Comparison of ENCODE assay signal across 1 cellular context in the genomic region with DNA sequence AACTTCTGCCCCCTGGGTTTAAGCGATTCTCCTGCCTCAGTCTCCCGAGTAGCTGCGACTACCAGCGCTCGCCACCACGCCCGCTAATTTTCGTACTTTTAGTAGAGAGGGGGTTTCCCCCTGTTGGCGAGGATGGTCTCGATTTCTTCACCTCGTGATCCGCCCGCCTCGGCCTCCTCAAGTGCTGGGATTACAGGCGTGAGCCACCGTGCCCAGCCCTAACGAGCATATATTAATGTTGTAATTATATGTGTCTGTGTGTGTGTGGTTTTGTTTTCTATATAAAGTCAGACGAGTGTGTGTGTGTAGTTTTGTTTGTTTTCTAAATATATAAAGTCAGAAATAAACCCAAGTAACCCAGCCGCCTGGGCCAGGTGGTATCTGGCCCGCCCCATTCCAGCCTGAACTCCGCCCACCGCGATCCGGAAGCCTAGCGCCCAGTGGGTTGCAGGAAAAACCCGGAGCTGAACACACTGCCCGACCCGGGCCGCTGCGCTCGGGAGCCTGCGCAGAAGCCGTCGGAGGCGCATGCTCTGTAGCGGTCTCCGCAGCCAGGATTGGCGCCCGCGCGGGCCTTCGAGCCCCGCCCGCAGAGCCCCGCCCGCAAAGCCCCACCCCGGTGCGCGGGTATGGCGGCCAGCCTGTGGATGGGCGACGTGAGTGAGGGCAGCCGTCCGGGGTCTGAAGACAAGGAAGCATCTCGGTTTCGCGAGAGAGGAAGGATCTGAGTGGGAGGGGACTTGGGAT.
TF ChIP-seq lines count a peak whose summit lies in the region.

TRNAU1AP (plus strand) TSS at position 604 of the 747 bp plus-strand sequence; CDS start at position 630, 26 bp downstream.

TF ChIP-seq in K562, 482 proteins besides CTCF, POLR2A, EP300 and RAD21 (continued from another document and continues in another):
- peak; percentile 44 to 46 for TF ChIP-seq AFF1 (IDR thresholded peaks at IDR 0.05; ENCODE audit: low read depth in 1 of 2, partially characterized antibody in 2 of 2)
- no peak for TF ChIP-seq POLR3G (IDR thresholded peaks at IDR 0.05; ENCODE audit: extremely low read depth, insufficient read length, insufficient replicate concordance)
- TF ChIP-seq MXI1 (IDR thresholded peaks at IDR 0.05; ENCODE audit: low read depth, low read length): peak; percentile 72
- TF ChIP-seq BRF2 (IDR thresholded peaks at IDR 0.05; ENCODE audit: borderline replicate concordance, insufficient read depth, insufficient read length): no peak
- no peak for TF ChIP-seq IFI16 (CRISPR knock-in tag; IDR thresholded peaks at IDR 0.05)
- no peak for TF ChIP-seq XRCC4 (IDR thresholded peaks at IDR 0.05; ENCODE audit: extremely low read depth, insufficient read depth, insufficient read length)
- TF ChIP-seq, protein P1, sequence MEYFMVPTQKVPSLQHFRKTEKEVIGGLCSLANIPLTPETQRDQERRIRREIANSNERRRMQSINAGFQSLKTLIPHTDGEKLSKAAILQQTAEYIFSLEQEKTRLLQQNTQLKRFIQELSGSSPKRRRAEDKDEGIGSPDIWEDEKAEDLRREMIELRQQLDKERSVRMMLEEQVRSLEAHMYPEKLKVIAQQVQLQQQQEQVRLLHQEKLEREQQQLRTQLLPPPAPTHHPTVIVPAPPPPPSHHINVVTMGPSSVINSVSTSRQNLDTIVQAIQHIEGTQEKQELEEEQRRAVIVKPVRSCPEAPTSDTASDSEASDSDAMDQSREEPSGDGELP (CRISPR knock-in tag; IDR thresholded peaks at IDR 0.05; ENCODE audit: borderline replicate concordance): peak; percentile 95
- no peak for TF ChIP-seq ZNF76 (CRISPR knock-in tag; IDR thresholded peaks at IDR 0.05; ENCODE audit: borderline replicate concordance)
- TF ChIP-seq ATF2 (CRISPR knock-in tag; IDR thresholded peaks at IDR 0.05): no peak
- peak; percentile 96 for TF ChIP-seq L3MBTL2 (IDR thresholded peaks at IDR 0.05)
- no peak for TF ChIP-seq HNRNPH1 (optimal IDR thresholded peaks at IDR 0.05; ENCODE audit: low read depth, low read length)
- TF ChIP-seq NFYB (IDR thresholded peaks at IDR 0.05; ENCODE audit: extremely low read depth, insufficient read length): no peak
- TF ChIP-seq, protein P2, sequence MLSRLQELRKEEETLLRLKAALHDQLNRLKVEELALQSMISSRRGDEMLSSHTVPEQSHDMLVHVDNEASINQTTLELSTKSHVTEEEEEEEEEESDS (CRISPR knock-in tag; IDR thresholded peaks at IDR 0.05): no peak
- no peak for TF ChIP-seq MCM5 (IDR thresholded peaks at IDR 0.05; ENCODE audit: low read depth)
- TF ChIP-seq ZNF253 (CRISPR knock-in tag; conservative IDR thresholded peaks at IDR 0.05): no peak
- TF ChIP-seq CEBPB (tag; IDR thresholded peaks at IDR 0.05): peak; percentile 59
- peak; percentile 66 to 70 for TF ChIP-seq MNT (conservative IDR thresholded peaks at IDR 0.05)
- TF ChIP-seq MYBL2 (IDR thresholded peaks at IDR 0.05; ENCODE audit: low read depth): no peak
- TF ChIP-seq MYBL2 (CRISPR knock-in tag; IDR thresholded peaks at IDR 0.05; ENCODE audit: borderline replicate concordance): no peak
- TF ChIP-seq ZFX (CRISPR knock-in tag; IDR thresholded peaks at IDR 0.05): peak; percentile 84
- no peak for TF ChIP-seq SRSF1 (IDR thresholded peaks at IDR 0.05; ENCODE audit: low read depth, low read length)
- TF ChIP-seq IRF2 (CRISPR knock-in tag; IDR thresholded peaks at IDR 0.05): no peak
- no peak for TF ChIP-seq STAT5A (IDR thresholded peaks at IDR 0.05; ENCODE audit: borderline replicate concordance, low read length)
- no peak for TF ChIP-seq ZKSCAN8 (CRISPR knock-in tag; IDR thresholded peaks at IDR 0.05)
- TF ChIP-seq, protein P3, sequence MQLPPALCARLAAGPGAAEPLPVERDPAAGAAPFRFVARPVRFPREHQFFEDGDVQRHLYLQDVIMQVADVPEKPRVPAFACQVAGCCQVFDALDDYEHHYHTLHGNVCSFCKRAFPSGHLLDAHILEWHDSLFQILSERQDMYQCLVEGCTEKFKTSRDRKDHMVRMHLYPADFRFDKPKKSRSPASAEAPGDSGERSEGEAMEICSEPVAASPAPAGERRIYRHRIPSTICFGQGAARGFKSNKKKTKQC (CRISPR knock-in tag; IDR thresholded peaks at IDR 0.05): peak; percentile 75; the same call in 1 of the 2 replicates
- TF ChIP-seq OTX1 (CRISPR knock-in tag; IDR thresholded peaks at IDR 0.05): no peak; the same call in 1 of the 2 replicates
- TF ChIP-seq RHOXF2B (CRISPR knock-in tag; conservative IDR thresholded peaks at IDR 0.05): no peak
- no peak; the same call in 1 of the 2 replicates for TF ChIP-seq E2F5 (CRISPR knock-in tag; IDR thresholded peaks at IDR 0.05)
- TF ChIP-seq PHF8 (IDR thresholded peaks at IDR 0.05; ENCODE audit: borderline replicate concordance, low read length): peak; percentile 36; the same call in 1 of the 2 replicates
- peak; percentile 74 for TF ChIP-seq HCFC1 (IDR thresholded peaks at IDR 0.05; ENCODE audit: low read depth, low read length)
- TF ChIP-seq TOE1 (IDR thresholded peaks at IDR 0.05; ENCODE audit: borderline replicate concordance): peak; percentile 94
- TF ChIP-seq TOE1 (CRISPR knock-in tag; IDR thresholded peaks at IDR 0.05; ENCODE audit: borderline replicate concordance, low read depth): no peak
- no peak for TF ChIP-seq KAT2B (IDR thresholded peaks at IDR 0.05; ENCODE audit: low read depth, low read length)
- TF ChIP-seq ARID3A (IDR thresholded peaks at IDR 0.05; ENCODE audit: borderline replicate concordance, low read depth, low read length): no peak
- TF ChIP-seq ESRRA (IDR thresholded peaks at IDR 0.05; ENCODE audit: borderline replicate concordance, low read depth): peak; percentile 83; the same call in 1 of the 2 replicates
- TF ChIP-seq SNRNP70 (optimal IDR thresholded peaks at IDR 0.05; ENCODE audit: low read depth, low read length): no peak
- TF ChIP-seq IRF1 (CRISPR knock-in tag; IDR thresholded peaks at IDR 0.05; ENCODE audit: borderline replicate concordance): no peak; the same call in 1 of the 2 replicates
- TF ChIP-seq, protein P4, sequence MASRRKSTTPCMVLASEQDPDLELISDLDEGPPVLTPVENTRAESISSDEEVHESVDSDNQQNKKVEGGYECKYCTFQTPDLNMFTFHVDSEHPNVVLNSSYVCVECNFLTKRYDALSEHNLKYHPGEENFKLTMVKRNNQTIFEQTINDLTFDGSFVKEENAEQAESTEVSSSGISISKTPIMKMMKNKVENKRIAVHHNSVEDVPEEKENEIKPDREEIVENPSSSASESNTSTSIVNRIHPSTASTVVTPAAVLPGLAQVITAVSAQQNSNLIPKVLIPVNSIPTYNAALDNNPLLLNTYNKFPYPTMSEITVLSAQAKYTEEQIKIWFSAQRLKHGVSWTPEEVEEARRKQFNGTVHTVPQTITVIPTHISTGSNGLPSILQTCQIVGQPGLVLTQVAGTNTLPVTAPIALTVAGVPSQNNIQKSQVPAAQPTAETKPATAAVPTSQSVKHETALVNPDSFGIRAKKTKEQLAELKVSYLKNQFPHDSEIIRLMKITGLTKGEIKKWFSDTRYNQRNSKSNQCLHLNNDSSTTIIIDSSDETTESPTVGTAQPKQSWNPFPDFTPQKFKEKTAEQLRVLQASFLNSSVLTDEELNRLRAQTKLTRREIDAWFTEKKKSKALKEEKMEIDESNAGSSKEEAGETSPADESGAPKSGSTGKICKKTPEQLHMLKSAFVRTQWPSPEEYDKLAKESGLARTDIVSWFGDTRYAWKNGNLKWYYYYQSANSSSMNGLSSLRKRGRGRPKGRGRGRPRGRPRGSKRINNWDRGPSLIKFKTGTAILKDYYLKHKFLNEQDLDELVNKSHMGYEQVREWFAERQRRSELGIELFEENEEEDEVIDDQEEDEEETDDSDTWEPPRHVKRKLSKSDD (conservative IDR thresholded peaks at IDR 0.05; ENCODE audit: low read length): no peak; the same call in none of the 2 replicates
- peak in 1 of 2 experiments; percentile 71; a peak in 1 of 4 replicates for TF ChIP-seq FOXA3 (CRISPR knock-in tag; conservative IDR thresholded peaks at IDR 0.05 in 1 of 2, IDR thresholded peaks at IDR 0.05 in 1 of 2)
- TF ChIP-seq CHD4 (IDR thresholded peaks at IDR 0.05; ENCODE audit: insufficient read depth, insufficient replicate concordance, low read depth, low read length, poor library complexity, severe bottlenecking): no peak
- TF ChIP-seq RBM14 (IDR thresholded peaks at IDR 0.05; ENCODE audit: borderline replicate concordance, insufficient read depth, low read depth, low read length): no peak
- TF ChIP-seq HDAC2 (IDR thresholded peaks at IDR 0.05): peak; percentile 59
- peak; percentile 92 for TF ChIP-seq EP400 (IDR thresholded peaks at IDR 0.05)
- peak; percentile 62; the same call in 1 of the 2 replicates for TF ChIP-seq SMARCE1 (IDR thresholded peaks at IDR 0.05)
